Comparison of ENCODE assay signal across 11 cellular contexts in the genomic region with DNA sequence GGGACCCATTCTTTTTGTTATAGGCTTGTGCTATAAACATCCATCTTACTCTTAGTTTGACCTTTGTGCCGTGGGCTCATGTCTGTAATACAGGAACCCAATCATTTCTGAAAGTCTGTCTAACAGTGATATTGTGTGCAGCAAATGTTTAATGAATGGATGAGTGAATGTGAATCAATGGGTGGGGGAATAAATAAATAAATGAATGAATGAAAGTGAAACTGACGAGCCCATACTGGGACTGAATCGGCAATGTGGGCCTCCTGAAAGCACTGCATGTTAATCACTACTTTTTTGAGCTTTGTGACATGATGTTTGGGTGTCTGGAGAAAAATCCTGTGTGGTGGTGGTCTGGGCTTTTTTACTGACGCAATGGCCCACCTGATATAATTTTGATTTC.
DNase-seq lines count a peak whose midpoint lies in the region; ATAC-seq and TF ChIP-seq lines count a peak whose summit lies in the region.
"Had no signal": no experiment of that assay in that cellular context is flagged by ENCODE, and none has a peak within 500 bp of the region (broad histone marks: within the 10 kb centered on the region; RNA-seq: fewer than 3 reads in every experiment).

No MANE protein-coding gene starts in this region.

- TF ChIP-seq CTCF in activated CD8-positive, alpha-beta T cell treated with anti-CD3 and anti-CD28 coated beads for 36 hours (IDR thresholded peaks at IDR 0.05): no peak
- no peak for TF ChIP-seq CTCF in neutrophil (IDR thresholded peaks at IDR 0.05)

- H3K27me3 Mint-ChIP-seq in activated CD8-positive, alpha-beta T cell treated with anti-CD3 and anti-CD28 coated beads for 36 hours: no peaks in the 10 kb centered on the region

- peak overlapping the region; percentile 9 for H3K27ac ChIP-seq in neutrophil

- POLR2A ChIA-PET in activated CD8-positive, alpha-beta T cell treated with anti-CD3 and anti-CD28 coated beads for 36 hours (lab: Charles Lee): interaction anchor here (0.6 to 2.4 kb wide), 7 partner anchors 19 to 348 kb away, joined by 3 to 8 read pairs (median 4); a partner anchor contains a TSS

- H3K4me1 Mint-ChIP-seq in activated CD8-positive, alpha-beta T cell treated with anti-CD3 and anti-CD28 coated beads for 36 hours (ENCODE audit: low read depth): peaks cover 38% of the 10 kb centered on the region

- ATAC-seq in GM18519 (IDR thresholded peaks at IDR 0.05; ENCODE audit: low FRiP score, unreplicated experiment) (peak; percentile 32), HG02938 (IDR thresholded peaks at IDR 0.05; ENCODE audit: unreplicated experiment) (peak; percentile 40)
- peak; percentile 68 for ATAC-seq in activated CD8-positive, alpha-beta T cell treated with anti-CD3 and anti-CD28 coated beads for 36 hours

- peak overlapping the region; percentile 85 for H3K27ac Mint-ChIP-seq in activated CD8-positive, alpha-beta T cell treated with anti-CD3 and anti-CD28 coated beads for 36 hours

- H3K27me3 ChIP-seq in neutrophil: no peaks in the 10 kb centered on the region
- H3K27me3 ChIP-seq: ascending aorta had no signal

- H3K36me3 ChIP-seq in neutrophil: no peaks in the 10 kb centered on the region
- H3K36me3 ChIP-seq: ascending aorta had no signal

- DNase-seq in activated CD8-positive, alpha-beta T cell treated with anti-CD3 and anti-CD28 coated beads for 36 hours: peak; percentile 37
- DNase-seq in NCI-H2081 treated with DMSO at 0.1 percent for 48 hours (lab: John Stamatoyannopoulos, UW) (no peak), anterior cingulate cortex (lab: John Stamatoyannopoulos, UW) (no peak), islet precursor cell (no peak)
- DNase-seq: head of caudate nucleus, NCI-H1092 treated with DMSO at 0.1 percent for 48 hours had no signal

- H3K4me1 ChIP-seq in neutrophil (ENCODE audit: control insufficient read depth in 1 of 2, insufficient read depth in 1 of 2, low read depth in 1 of 2, low read length in 1 of 2): peaks cover 0 to 9% of the 10 kb centered on the region in 2 experiments

- no peaks in the 10 kb centered on the region for H3K9me3 Mint-ChIP-seq in activated CD8-positive, alpha-beta T cell treated with anti-CD3 and anti-CD28 coated beads for 36 hours
- H3K9me3 Mint-ChIP-seq: neural crest cell had no signal

- peaks cover 1% of the 10 kb centered on the region for H3K36me3 Mint-ChIP-seq in activated CD8-positive, alpha-beta T cell treated with anti-CD3 and anti-CD28 coated beads for 36 hours (ENCODE audit: low read depth)

- H3K9me3 ChIP-seq in neutrophil: no peaks in the 10 kb centered on the region
- H3K9me3 ChIP-seq: ascending aorta had no signal

- H3K4me3 ChIP-seq in neutrophil (ENCODE audit: low read depth in 1 of 2, low read length in 1 of 2): no peak overlapping the region

- intact Hi-C loops in activated CD8-positive, alpha-beta T cell treated with anti-CD3 and anti-CD28 coated beads for 36 hours (cut with micrococcal nuclease): loop anchor here (5.0 kb wide), 1 partner anchor 81 kb away; no protein-coding TSS in a partner anchor

- CTCF ChIA-PET in activated CD8-positive, alpha-beta T cell treated with anti-CD3 and anti-CD28 coated beads for 36 hours (lab: Charles Lee): interaction anchor here (1.8 to 3.3 kb wide), 5 partner anchors 58 to 358 kb away, joined by 4 to 11 read pairs (median 7); no protein-coding TSS in a partner anchor

- H3K4me3 Mint-ChIP-seq in activated CD8-positive, alpha-beta T cell treated with anti-CD3 and anti-CD28 coated beads for 36 hours: peak overlapping the region; percentile 52
- H3K4me3 Mint-ChIP-seq: neural crest cell had no signal
